In the genomic region with DNA sequence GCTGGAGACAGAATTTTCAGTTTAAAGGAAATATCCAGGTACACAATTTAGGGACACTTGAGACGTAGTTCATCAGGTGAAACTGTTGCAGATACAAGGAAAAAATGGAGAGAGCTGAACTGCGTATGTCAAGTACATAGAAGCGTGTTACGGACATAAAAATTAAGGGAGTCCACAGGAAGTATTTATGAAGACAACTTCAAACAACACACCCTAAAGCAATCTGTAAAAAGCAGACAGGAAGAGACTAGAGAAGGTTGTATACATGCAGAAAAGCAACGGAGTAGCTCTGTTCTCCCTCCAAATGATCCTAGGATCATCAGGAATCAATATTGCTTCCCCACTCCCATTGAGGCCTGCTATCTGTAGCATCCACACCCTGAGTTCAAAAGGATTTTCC, we compare ENCODE assay signal across 1 cellular context.
TF ChIP-seq lines count a peak whose summit lies in the region.

No MANE protein-coding gene starts in this region.

TF ChIP-seq in GM23338, 12 proteins besides CTCF, POLR2A, EP300 and RAD21 (continued from another document):
- TF ChIP-seq, protein P1, sequence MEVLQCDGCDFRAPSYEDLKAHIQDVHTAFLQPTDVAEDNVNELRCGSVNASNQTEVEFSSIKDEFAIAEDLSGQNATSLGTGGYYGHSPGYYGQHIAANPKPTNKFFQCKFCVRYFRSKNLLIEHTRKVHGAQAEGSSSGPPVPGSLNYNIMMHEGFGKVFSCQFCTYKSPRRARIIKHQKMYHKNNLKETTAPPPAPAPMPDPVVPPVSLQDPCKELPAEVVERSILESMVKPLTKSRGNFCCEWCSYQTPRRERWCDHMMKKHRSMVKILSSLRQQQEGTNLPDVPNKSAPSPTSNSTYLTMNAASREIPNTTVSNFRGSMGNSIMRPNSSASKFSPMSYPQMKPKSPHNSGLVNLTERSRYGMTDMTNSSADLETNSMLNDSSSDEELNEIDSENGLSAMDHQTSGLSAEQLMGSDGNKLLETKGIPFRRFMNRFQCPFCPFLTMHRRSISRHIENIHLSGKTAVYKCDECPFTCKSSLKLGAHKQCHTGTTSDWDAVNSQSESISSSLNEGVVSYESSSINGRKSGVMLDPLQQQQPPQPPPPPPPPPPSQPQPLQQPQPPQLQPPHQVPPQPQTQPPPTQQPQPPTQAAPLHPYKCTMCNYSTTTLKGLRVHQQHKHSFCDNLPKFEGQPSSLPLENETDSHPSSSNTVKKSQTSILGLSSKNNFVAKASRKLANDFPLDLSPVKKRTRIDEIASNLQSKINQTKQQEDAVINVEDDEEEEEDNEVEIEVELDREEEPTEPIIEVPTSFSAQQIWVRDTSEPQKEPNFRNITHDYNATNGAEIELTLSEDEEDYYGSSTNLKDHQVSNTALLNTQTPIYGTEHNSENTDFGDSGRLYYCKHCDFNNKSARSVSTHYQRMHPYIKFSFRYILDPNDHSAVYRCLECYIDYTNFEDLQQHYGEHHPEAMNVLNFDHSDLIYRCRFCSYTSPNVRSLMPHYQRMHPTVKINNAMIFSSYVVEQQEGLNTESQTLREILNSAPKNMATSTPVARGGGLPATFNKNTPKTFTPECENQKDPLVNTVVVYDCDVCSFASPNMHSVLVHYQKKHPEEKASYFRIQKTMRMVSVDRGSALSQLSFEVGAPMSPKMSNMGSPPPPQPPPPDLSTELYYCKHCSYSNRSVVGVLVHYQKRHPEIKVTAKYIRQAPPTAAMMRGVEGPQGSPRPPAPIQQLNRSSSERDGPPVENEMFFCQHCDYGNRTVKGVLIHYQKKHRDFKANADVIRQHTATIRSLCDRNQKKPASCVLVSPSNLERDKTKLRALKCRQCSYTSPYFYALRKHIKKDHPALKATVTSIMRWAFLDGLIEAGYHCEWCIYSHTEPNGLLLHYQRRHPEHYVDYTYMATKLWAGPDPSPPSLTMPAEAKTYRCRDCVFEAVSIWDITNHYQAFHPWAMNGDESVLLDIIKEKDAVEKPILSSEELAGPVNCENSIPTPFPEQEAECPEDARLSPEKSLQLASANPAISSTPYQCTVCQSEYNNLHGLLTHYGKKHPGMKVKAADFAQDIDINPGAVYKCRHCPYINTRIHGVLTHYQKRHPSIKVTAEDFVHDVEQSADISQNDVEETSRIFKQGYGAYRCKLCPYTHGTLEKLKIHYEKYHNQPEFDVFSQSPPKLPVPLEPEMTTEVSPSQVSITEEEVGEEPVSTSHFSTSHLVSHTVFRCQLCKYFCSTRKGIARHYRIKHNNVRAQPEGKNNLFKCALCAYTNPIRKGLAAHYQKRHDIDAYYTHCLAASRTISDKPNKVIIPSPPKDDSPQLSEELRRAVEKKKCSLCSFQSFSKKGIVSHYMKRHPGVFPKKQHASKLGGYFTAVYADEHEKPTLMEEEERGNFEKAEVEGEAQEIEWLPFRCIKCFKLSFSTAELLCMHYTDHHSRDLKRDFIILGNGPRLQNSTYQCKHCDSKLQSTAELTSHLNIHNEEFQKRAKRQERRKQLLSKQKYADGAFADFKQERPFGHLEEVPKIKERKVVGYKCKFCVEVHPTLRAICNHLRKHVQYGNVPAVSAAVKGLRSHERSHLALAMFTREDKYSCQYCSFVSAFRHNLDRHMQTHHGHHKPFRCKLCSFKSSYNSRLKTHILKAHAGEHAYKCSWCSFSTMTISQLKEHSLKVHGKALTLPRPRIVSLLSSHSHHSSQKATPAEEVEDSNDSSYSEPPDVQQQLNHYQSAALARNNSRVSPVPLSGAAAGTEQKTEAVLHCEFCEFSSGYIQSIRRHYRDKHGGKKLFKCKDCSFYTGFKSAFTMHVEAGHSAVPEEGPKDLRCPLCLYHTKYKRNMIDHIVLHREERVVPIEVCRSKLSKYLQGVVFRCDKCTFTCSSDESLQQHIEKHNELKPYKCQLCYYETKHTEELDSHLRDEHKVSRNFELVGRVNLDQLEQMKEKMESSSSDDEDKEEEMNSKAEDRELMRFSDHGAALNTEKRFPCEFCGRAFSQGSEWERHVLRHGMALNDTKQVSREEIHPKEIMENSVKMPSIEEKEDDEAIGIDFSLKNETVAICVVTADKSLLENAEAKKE (CRISPR knock-in tag; IDR thresholded peaks at IDR 0.05): no peak
- TF ChIP-seq STAT1 (IDR thresholded peaks at IDR 0.05; ENCODE audit: unreplicated experiment): no peak
- no peak for TF ChIP-seq ZNF331 (CRISPR knock-in tag; IDR thresholded peaks at IDR 0.05; ENCODE audit: low read depth)
- TF ChIP-seq, protein P2, sequence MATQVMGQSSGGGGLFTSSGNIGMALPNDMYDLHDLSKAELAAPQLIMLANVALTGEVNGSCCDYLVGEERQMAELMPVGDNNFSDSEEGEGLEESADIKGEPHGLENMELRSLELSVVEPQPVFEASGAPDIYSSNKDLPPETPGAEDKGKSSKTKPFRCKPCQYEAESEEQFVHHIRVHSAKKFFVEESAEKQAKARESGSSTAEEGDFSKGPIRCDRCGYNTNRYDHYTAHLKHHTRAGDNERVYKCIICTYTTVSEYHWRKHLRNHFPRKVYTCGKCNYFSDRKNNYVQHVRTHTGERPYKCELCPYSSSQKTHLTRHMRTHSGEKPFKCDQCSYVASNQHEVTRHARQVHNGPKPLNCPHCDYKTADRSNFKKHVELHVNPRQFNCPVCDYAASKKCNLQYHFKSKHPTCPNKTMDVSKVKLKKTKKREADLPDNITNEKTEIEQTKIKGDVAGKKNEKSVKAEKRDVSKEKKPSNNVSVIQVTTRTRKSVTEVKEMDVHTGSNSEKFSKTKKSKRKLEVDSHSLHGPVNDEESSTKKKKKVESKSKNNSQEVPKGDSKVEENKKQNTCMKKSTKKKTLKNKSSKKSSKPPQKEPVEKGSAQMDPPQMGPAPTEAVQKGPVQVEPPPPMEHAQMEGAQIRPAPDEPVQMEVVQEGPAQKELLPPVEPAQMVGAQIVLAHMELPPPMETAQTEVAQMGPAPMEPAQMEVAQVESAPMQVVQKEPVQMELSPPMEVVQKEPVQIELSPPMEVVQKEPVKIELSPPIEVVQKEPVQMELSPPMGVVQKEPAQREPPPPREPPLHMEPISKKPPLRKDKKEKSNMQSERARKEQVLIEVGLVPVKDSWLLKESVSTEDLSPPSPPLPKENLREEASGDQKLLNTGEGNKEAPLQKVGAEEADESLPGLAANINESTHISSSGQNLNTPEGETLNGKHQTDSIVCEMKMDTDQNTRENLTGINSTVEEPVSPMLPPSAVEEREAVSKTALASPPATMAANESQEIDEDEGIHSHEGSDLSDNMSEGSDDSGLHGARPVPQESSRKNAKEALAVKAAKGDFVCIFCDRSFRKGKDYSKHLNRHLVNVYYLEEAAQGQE (IDR thresholded peaks at IDR 0.05; ENCODE audit: unreplicated experiment): no peak
- no peak for TF ChIP-seq POLR2AphosphoS5 (IDR thresholded peaks at IDR 0.05; ENCODE audit: low read depth)
- TF ChIP-seq JUNB (IDR thresholded peaks at IDR 0.05; ENCODE audit: unreplicated experiment): no peak
- TF ChIP-seq EZH2 (IDR thresholded peaks at IDR 0.05; ENCODE audit: low read depth, unreplicated experiment): no peak
- no peak for TF ChIP-seq NANOG (IDR thresholded peaks at IDR 0.05; ENCODE audit: borderline replicate concordance)
- TF ChIP-seq EZH2phosphoT487 (IDR thresholded peaks at IDR 0.05; ENCODE audit: unreplicated experiment): no peak
- TF ChIP-seq, protein P3, sequence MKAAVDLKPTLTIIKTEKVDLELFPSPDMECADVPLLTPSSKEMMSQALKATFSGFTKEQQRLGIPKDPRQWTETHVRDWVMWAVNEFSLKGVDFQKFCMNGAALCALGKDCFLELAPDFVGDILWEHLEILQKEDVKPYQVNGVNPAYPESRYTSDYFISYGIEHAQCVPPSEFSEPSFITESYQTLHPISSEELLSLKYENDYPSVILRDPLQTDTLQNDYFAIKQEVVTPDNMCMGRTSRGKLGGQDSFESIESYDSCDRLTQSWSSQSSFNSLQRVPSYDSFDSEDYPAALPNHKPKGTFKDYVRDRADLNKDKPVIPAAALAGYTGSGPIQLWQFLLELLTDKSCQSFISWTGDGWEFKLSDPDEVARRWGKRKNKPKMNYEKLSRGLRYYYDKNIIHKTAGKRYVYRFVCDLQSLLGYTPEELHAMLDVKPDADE (IDR thresholded peaks at IDR 0.05): no peak
- no peak for TF ChIP-seq CREB1 (CRISPR knock-in tag; IDR thresholded peaks at IDR 0.05; ENCODE audit: low read depth)
TF ChIP-seq in GM23338: peak in this region for 0.
